Comparison of ENCODE assay signal across 23 cellular contexts in the genomic region with DNA sequence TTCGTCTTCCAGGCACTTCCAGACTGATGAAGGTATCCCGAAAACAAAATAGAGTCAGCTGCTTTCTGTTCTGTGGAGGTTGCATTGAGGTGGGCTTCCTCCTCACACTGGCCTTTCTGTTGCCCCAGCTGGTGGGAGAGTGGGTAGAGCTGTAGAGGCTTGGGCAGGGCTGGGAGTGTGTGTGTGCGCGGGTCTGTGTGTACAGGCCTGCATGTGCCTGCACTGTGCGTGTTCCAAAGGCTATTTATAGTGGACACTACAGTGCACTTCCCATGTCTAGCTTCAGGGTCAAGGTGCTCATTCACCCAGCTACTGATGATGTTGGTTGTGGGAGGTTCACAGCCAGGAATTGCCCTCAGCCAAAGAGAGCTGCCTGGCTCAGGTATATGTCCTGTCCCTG.
"Had no signal": no experiment of that assay in that cellular context is flagged by ENCODE, and none has a peak within 500 bp of the region (broad histone marks: within the 10 kb centered on the region; RNA-seq: fewer than 3 reads in every experiment).

No MANE protein-coding gene starts in this region.

- H3K27ac ChIP-seq: dorsolateral prefrontal cortex, left ventricle myocardium inferior, lower lobe of right lung, prostate gland, right atrium auricular region, sigmoid colon, testis, tibial artery, upper lobe of left lung, uterus had no signal

- ATAC-seq: left colon; stimulated activated naive B cell treated with anti-CD40 and anti-IgM and Interleukin-4, amounts not matched to agents 10 μg/mL and 1 μg/mL and 100 μg/mL, for 72 hours had no signal

- H3K36me3 Mint-ChIP-seq: immature natural killer cell; natural killer cell; stimulated activated naive B cell treated with anti-CD40 and anti-IgM and Interleukin-4, amounts not matched to agents 10 μg/mL and 1 μg/mL and 100 μg/mL, for 72 hours had no signal

- H3K36me3 ChIP-seq: left ventricle myocardium inferior, lower lobe of right lung, prostate gland, right atrium auricular region, sigmoid colon, tibial artery, upper lobe of left lung, uterus had no signal

- H3K27me3 Mint-ChIP-seq: stimulated activated naive B cell treated with anti-CD40 and anti-IgM and Interleukin-4, amounts not matched to agents 10 μg/mL and 1 μg/mL and 100 μg/mL, for 72 hours had no signal

- H3K9me3 Mint-ChIP-seq: immature natural killer cell; natural killer cell; neural crest cell; stimulated activated naive B cell treated with anti-CD40 and anti-IgM and Interleukin-4, amounts not matched to agents 10 μg/mL and 1 μg/mL and 100 μg/mL, for 72 hours had no signal

- H3K9me3 ChIP-seq: left ventricle myocardium inferior, lower lobe of right lung, prostate gland, right atrium auricular region, sigmoid colon, testis, tibial artery, upper lobe of left lung, uterus had no signal

- DNase-seq: dorsolateral prefrontal cortex; effector CD4-positive, alpha-beta T cell; hypothalamus; immature natural killer cell; islet precursor cell; kidney glomerular epithelial cell; left colon; left ventricle myocardium inferior; lower lobe of right lung; natural killer cell; nucleus accumbens; sigmoid colon; stimulated activated CD4-positive, alpha-beta T cell treated with anti-CD3 and anti-CD28 coated beads, Interleukin-2, amount 100 ng/mL, for 24 hours; stimulated activated CD4-positive, alpha-beta T cell treated with anti-CD3 and anti-CD28 coated beads, Interleukin-4, amount 100 ng/mL, for 24 hours; stimulated activated naive B cell treated with anti-CD40 and anti-IgM and Interleukin-4, amounts not matched to agents 10 μg/mL and 1 μg/mL and 100 μg/mL, for 72 hours; substantia nigra; testis; tibial artery; upper lobe of left lung; uterus had no signal

- H3K4me1 Mint-ChIP-seq: immature natural killer cell; natural killer cell; stimulated activated naive B cell treated with anti-CD40 and anti-IgM and Interleukin-4, amounts not matched to agents 10 μg/mL and 1 μg/mL and 100 μg/mL, for 72 hours had no signal

- H3K4me1 ChIP-seq: left ventricle myocardium inferior, lower lobe of right lung, prostate gland, right atrium auricular region, sigmoid colon, testis, tibial artery, uterus had no signal

- H3K27ac Mint-ChIP-seq: immature natural killer cell; natural killer cell; stimulated activated naive B cell treated with anti-CD40 and anti-IgM and Interleukin-4, amounts not matched to agents 10 μg/mL and 1 μg/mL and 100 μg/mL, for 72 hours had no signal

- H3K27me3 ChIP-seq: right atrium auricular region, sigmoid colon, testis, tibial artery, upper lobe of left lung, uterus had no signal

- H3K4me3 ChIP-seq: dorsolateral prefrontal cortex, left ventricle myocardium inferior, lower lobe of right lung, prostate gland, right atrium auricular region, sigmoid colon, testis, tibial artery, upper lobe of left lung, uterus had no signal

- H3K4me3 Mint-ChIP-seq: immature natural killer cell; natural killer cell; neural crest cell; stimulated activated naive B cell treated with anti-CD40 and anti-IgM and Interleukin-4, amounts not matched to agents 10 μg/mL and 1 μg/mL and 100 μg/mL, for 72 hours had no signal
